Comparison of ENCODE assay signal across 8 cellular contexts in genomic region chr15:58331903-58332675, GRCh38.
DNase-seq lines count a peak whose midpoint lies in the region; ATAC-seq, FAIRE-seq and TF ChIP-seq lines count a peak whose summit lies in the region.

No MANE protein-coding gene starts in this region.

- ATAC-seq in HG03342 (IDR thresholded peaks at IDR 0.05; ENCODE audit: unreplicated experiment) (peak; percentile 81), HepG2 (peak; percentile 85)

- DNase-seq in NCI-H345 (lab: John Stamatoyannopoulos, UW) (peak; percentile 58), NCI-H345 treated with DMSO at 0.1 percent for 48 hours (lab: John Stamatoyannopoulos, UW; ENCODE audit: unreplicated experiment) (no peak), NCI-H526 (lab: John Stamatoyannopoulos, UW) (peak; percentile 42 to 49), cortex of kidney (lab: John Stamatoyannopoulos, UW) (peak; percentile 19), HepG2 (ENCODE audit: low spot score) (peak; percentile 92)
- peak; percentile 52 for DNase-seq in activated CD4-positive, alpha-beta T cell treated with anti-CD3 and anti-CD28 coated beads, Interleukin-2, amount 50 U/mL, for 1 hour
- DNase-seq in stimulated activated CD4-positive, alpha-beta T cell treated with anti-CD3 and anti-CD28 coated beads, Interleukin-2, amount 100 ng/mL, for 48 hours, result peak; percentile 81 to 84

- no peaks in the 10 kb centered on the region for H3K9me3 ChIP-seq in HepG2 (ENCODE audit: low read length)

- H3K9ac ChIP-seq in HepG2 (ENCODE audit: insufficient read depth, low read depth, low read length), result peak overlapping the region; percentile 73

- 0% methylated on average over 8 of the region's 8 CpGs for WGBS in HepG2 (ENCODE audit: low lambda C conversion rate)

- TF ChIP-seq RAD21 in HepG2 (CRISPR knock-in tag; IDR thresholded peaks at IDR 0.05), result no peak

- CTCF ChIA-PET in HepG2 (lab: Yijun Ruan, JAX; ENCODE audit: low intra/inter-chr PET ratio, low total read pairs), result no interaction called here

- peaks cover 50% of the 10 kb centered on the region for H3K4me1 ChIP-seq in HepG2 (ENCODE audit: insufficient read depth, low read length)

- no peak overlapping the region for H2AFZ ChIP-seq in HepG2 (ENCODE audit: low read length)

- peak; percentile 85 for FAIRE-seq in HepG2 (lab: Jason Lieb, UNC)

- peak; percentile 65 to 91 for TF ChIP-seq POLR2A in HepG2 (IDR thresholded peaks at IDR 0.05; ENCODE audit: insufficient read depth in 1 of 2, low read depth in 2 of 2, low read length in 2 of 2)

- H3K4me3 ChIP-seq in HepG2 (replicated peaks in 1 of 3; ENCODE audit: insufficient read depth in 1 of 3, low read depth in 2 of 3, low read length in 3 of 3), result peak overlapping the region; percentile 26 to 67 (median 48)

- peak in 1 of 2 experiments; percentile 85; a peak in 2 of 4 replicates for TF ChIP-seq EP300 in HepG2 (IDR thresholded peaks at IDR 0.05; ENCODE audit: low read depth in 2 of 2, low read length in 2 of 2)
- peak; percentile 83 for TF ChIP-seq EP300 in HepG2 (CRISPR knock-in tag; IDR thresholded peaks at IDR 0.05; ENCODE audit: borderline replicate concordance)

- in situ Hi-C loops in HepG2 (cut with HindIII; ENCODE audit: extremely low pct_ligation_motif_present, low pct_unique_long_range_greater_than_20kb), result no loop called here

- no peaks in the 10 kb centered on the region; a peak in 1 of 5 replicates for H3K27me3 ChIP-seq in HepG2 (ENCODE audit: control insufficient read depth in 1 of 2, insufficient read depth in 2 of 2, low read length in 2 of 2)

- no TSS peak for BruUV-seq in HepG2 (replicated peaks; lab: Mats Ljungman, UMichigan)

- no peaks in the 10 kb centered on the region for H3K36me3 ChIP-seq in HepG2 (replicated peaks in 1 of 2; ENCODE audit: control insufficient read depth in 1 of 2, insufficient read depth in 2 of 2, low read length in 2 of 2)

- no peaks in the 10 kb centered on the region for H4K20me1 ChIP-seq in HepG2 (ENCODE audit: insufficient read depth, low read length)

- no peak for TF ChIP-seq CTCF in HepG2 (CRISPR knock-in tag; IDR thresholded peaks at IDR 0.05)

- POLR2A ChIA-PET in HepG2 (lab: Yijun Ruan, JAX), result interaction anchor here (1.0 to 4.9 kb wide), 19 partner anchors 11 to 532 kb away, joined by 3 to 45 read pairs (median 5); partner anchors contain the start of genes ADAM10, LIPC and MINDY2

- peak overlapping the region; percentile 74 for H3K27ac ChIP-seq in HepG2 (ENCODE audit: extremely low read length, insufficient read depth, low read length)

- intact Hi-C loops in HepG2 (cut with micrococcal nuclease; ENCODE audit: unreplicated experiment), result loop anchor here (5.0 to 10.0 kb wide), 2 partner anchors 47 to 100 kb away; partner anchors contain the start of gene LIPC

- no peaks in the 10 kb centered on the region for H3K79me2 ChIP-seq in HepG2 (ENCODE audit: insufficient read depth, low read length)

- H3K4me2 ChIP-seq in HepG2 (ENCODE audit: low read depth, low read length), result peak overlapping the region; percentile 86

TF ChIP-seq in HepG2, 621 proteins besides CTCF, POLR2A, EP300 and RAD21 (continues in another document):
- TF ChIP-seq ZNF615 (CRISPR knock-in tag; IDR thresholded peaks at IDR 0.05; ENCODE audit: borderline replicate concordance) (no peak), PHB2 (IDR thresholded peaks at IDR 0.05; ENCODE audit: partially characterized antibody) (no peak), SATB2 (CRISPR knock-in tag; IDR thresholded peaks at IDR 0.05) (no peak), SAP130 (CRISPR knock-in tag; IDR thresholded peaks at IDR 0.05; ENCODE audit: low read depth) (peak; percentile 93), MED1 (CRISPR knock-in tag; IDR thresholded peaks at IDR 0.05) (peak; percentile 85), SNAPC2 (CRISPR knock-in tag; IDR thresholded peaks at IDR 0.05) (peak; percentile 26; the same call in 1 of the 2 replicates), PCBP1 (IDR thresholded peaks at IDR 0.05; ENCODE audit: borderline replicate concordance, low read depth, low read length) (no peak), MLX (CRISPR knock-in tag; IDR thresholded peaks at IDR 0.05) (peak; percentile 43; the same call in 1 of the 2 replicates), ZNF274 (CRISPR knock-in tag; IDR thresholded peaks at IDR 0.05) (no peak), ETV6 (CRISPR knock-in tag; conservative IDR thresholded peaks at IDR 0.05) (0 out of 2 replicates have a peak, but pooled peaks have one; percentile 16), NR2C2 (CRISPR knock-in tag; IDR thresholded peaks at IDR 0.05; ENCODE audit: borderline replicate concordance) (peak; percentile 76; the same call in 1 of the 2 replicates), ZNF724P (CRISPR knock-in tag; IDR thresholded peaks at IDR 0.05; ENCODE audit: borderline replicate concordance) (0 out of 2 replicates have a peak, but pooled peaks have one; percentile 27), ARID4A (CRISPR knock-in tag; IDR thresholded peaks at IDR 0.05; ENCODE audit: borderline replicate concordance) (peak; percentile 27; the same call in 1 of the 2 replicates), PAXIP1 (CRISPR knock-in tag; conservative IDR thresholded peaks at IDR 0.05) (peak; percentile 78), GATA4 (IDR thresholded peaks at IDR 0.05; ENCODE audit: borderline replicate concordance, low read depth) (no peak), CHD2 (IDR thresholded peaks at IDR 0.05; ENCODE audit: low read depth, low read length) (peak; percentile 57; the same call in 1 of the 2 replicates)
